ENCODE assay signal across 19 cellular contexts in the genomic region with DNA sequence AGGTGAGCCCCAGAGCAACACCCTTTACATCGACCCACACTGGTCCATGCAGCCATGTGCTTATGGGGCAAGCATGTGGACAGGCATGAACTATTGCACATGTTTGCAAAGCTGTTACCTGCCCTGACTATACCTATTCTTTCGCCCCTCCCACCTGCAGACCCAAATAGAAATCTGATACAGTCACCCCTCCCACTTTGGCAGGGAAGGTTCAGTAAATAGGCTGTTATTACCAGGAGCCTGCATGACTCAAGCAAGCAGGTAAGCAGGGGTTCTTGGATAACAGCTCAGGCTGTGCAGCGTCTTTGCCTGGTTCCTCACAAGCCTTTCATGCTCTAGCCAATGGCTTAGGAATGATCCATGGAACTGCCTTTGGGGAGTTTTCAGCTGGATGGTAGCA.
"Had no signal": no experiment of that assay in that cellular context is flagged by ENCODE, and none has a peak within 500 bp of the region (broad histone marks: within the 10 kb centered on the region; RNA-seq: fewer than 3 reads in every experiment).

No MANE protein-coding gene starts in this region.

- H3K4me3 Mint-ChIP-seq: activated CD4-positive, alpha-beta memory T cell treated with anti-CD3 and anti-CD28 coated beads for 36 hours; activated CD4-positive, alpha-beta T cell treated with anti-CD3 and anti-CD28 coated beads for 36 hours; activated T-cell treated with anti-CD3 and anti-CD28 coated beads, Interleukin-2, amount 50 U/mL, for 24 hours; central memory CD8-positive, alpha-beta T cell; naive thymus-derived CD8-positive, alpha-beta T cell had no signal

- H3K9ac ChIP-seq: parathyroid adenoma had no signal

- H3K27me3 ChIP-seq: transverse colon, vagina had no signal

- DNase-seq: activated CD4-positive, alpha-beta memory T cell treated with anti-CD3 and anti-CD28 coated beads for 36 hours; activated CD4-positive, alpha-beta T cell treated with anti-CD3 and anti-CD28 coated beads for 36 hours; activated effector memory CD4-positive, alpha-beta T cell treated with Interleukin-2 at 50 U/mL for 16 hours; activated naive CD4-positive, alpha-beta T cell treated with anti-CD3 and anti-CD28 coated beads, Interleukin-2, amount 50 U/mL, for 16 hours; activated T-cell treated with anti-CD3 and anti-CD28 coated beads, Interleukin-2, amount 50 U/mL, for 24 hours; adrenal gland; head of caudate nucleus; naive thymus-derived CD8-positive, alpha-beta T cell; stimulated activated CD4-positive, alpha-beta T cell treated with anti-CD3 and anti-CD28 coated beads, Interleukin-4, amount 100 ng/mL, for 4 hours; stimulated activated CD8-positive, alpha-beta memory T cell treated with anti-CD3 and anti-CD28 coated beads, Interleukin-4, amount 100 ng/mL, for 48 hours; stimulated activated naive CD8-positive, alpha-beta T cell treated with anti-CD3 and anti-CD28 coated beads, Interleukin-15, Interleukin-2, amounts not matched to agents 100 U/mL and 50 U/mL, for 24 hours; transverse colon had no signal

- H3K4me1 ChIP-seq: adrenal gland, parathyroid adenoma, vagina had no signal

- H3K79me2 ChIP-seq: parathyroid adenoma had no signal

- H3K27ac Mint-ChIP-seq: activated CD4-positive, alpha-beta memory T cell treated with anti-CD3 and anti-CD28 coated beads for 36 hours; activated CD4-positive, alpha-beta T cell treated with anti-CD3 and anti-CD28 coated beads for 36 hours; activated T-cell treated with anti-CD3 and anti-CD28 coated beads, Interleukin-2, amount 50 U/mL, for 24 hours had no signal

- H3K36me3 Mint-ChIP-seq: activated CD4-positive, alpha-beta memory T cell treated with anti-CD3 and anti-CD28 coated beads for 36 hours; naive thymus-derived CD8-positive, alpha-beta T cell had no signal

- FAIRE-seq: frontal cortex had no signal

- H2AFZ ChIP-seq: parathyroid adenoma had no signal

- H3K36me3 ChIP-seq: adrenal gland, transverse colon, vagina had no signal

- ATAC-seq: activated CD4-positive, alpha-beta T cell treated with anti-CD3 and anti-CD28 coated beads for 36 hours; naive thymus-derived CD8-positive, alpha-beta T cell; stimulated activated naive CD8-positive, alpha-beta T cell treated with anti-CD3 and anti-CD28 coated beads, Interleukin-15, Interleukin-2, amounts not matched to agents 100 U/mL and 50 U/mL, for 24 hours had no signal

- H3K4me3 ChIP-seq: adrenal gland, coronary artery, lung, transverse colon, vagina had no signal

- H3K9me3 ChIP-seq: adrenal gland, transverse colon, vagina had no signal

- H3K4me1 Mint-ChIP-seq: central memory CD8-positive, alpha-beta T cell; naive thymus-derived CD8-positive, alpha-beta T cell had no signal

- H3K9me3 Mint-ChIP-seq: activated CD4-positive, alpha-beta memory T cell treated with anti-CD3 and anti-CD28 coated beads for 36 hours; activated T-cell treated with anti-CD3 and anti-CD28 coated beads, Interleukin-2, amount 50 U/mL, for 24 hours; central memory CD8-positive, alpha-beta T cell; naive thymus-derived CD8-positive, alpha-beta T cell had no signal

- H3K27ac ChIP-seq: adrenal gland, coronary artery, parathyroid adenoma, transverse colon, vagina, VCaP had no signal
